ENCODE assay signal across 7 cellular contexts in genomic region chr2:42492691-42493467, GRCh38. TPM values are rescaled to one million over a fixed set of nuclear protein-coding genes. Genes with fewer than 3 reads are reported as not detected.
DNase-seq lines count a peak whose midpoint lies in the region; ATAC-seq and TF ChIP-seq lines count a peak whose summit lies in the region.

No MANE protein-coding gene starts in this region.

- no peaks in the 10 kb centered on the region for H3K9me3 Mint-ChIP-seq in progenitor cell of endocrine pancreas (ENCODE audit: low read depth)

- H3K4me3 Mint-ChIP-seq in progenitor cell of endocrine pancreas (ENCODE audit: low read depth): peak overlapping the region; percentile 55

- TF ChIP-seq CTCF in progenitor cell of endocrine pancreas (IDR thresholded peaks at IDR 0.05; ENCODE audit: unreplicated experiment): no peak

- ATAC-seq in HG02571 (IDR thresholded peaks at IDR 0.05; ENCODE audit: unreplicated experiment): no peak

- H3K4me3 ChIP-seq in HUES48 (ENCODE audit: low read depth, low read length): peak overlapping the region; percentile 84
- H3K4me3 ChIP-seq in effector memory CD4-positive, alpha-beta T cell (ENCODE audit: insufficient read depth, low read depth, low read length, poor library complexity, severe bottlenecking): peak overlapping the region; percentile 56

- H3K27me3 ChIP-seq in HUES48 (ENCODE audit: control insufficient read depth, insufficient read depth, low read length): peaks cover 13% of the 10 kb centered on the region
- peaks cover 8% of the 10 kb centered on the region for H3K27me3 ChIP-seq in effector memory CD4-positive, alpha-beta T cell (replicated peaks; ENCODE audit: control insufficient read depth, insufficient read depth, low read length, poor library complexity, severe bottlenecking)

- H3K9ac ChIP-seq in HUES48 (ENCODE audit: low read depth, low read length): peak overlapping the region; percentile 60

- H3K4me1 Mint-ChIP-seq in progenitor cell of endocrine pancreas (ENCODE audit: low read depth): peaks cover 3% of the 10 kb centered on the region

- peaks cover 28% of the 10 kb centered on the region for H3K4me1 ChIP-seq in HUES48 (ENCODE audit: control insufficient read depth, insufficient read depth, low read length)
- H3K4me1 ChIP-seq in effector memory CD4-positive, alpha-beta T cell (ENCODE audit: control insufficient read depth, insufficient read depth, low read length, poor library complexity, severe bottlenecking): peaks cover 9% of the 10 kb centered on the region

- no peaks in the 10 kb centered on the region for H3K9me3 ChIP-seq in HUES48 (ENCODE audit: control insufficient read depth, insufficient read depth, low read length)
- no peaks in the 10 kb centered on the region for H3K9me3 ChIP-seq in effector memory CD4-positive, alpha-beta T cell (ENCODE audit: control insufficient read depth, low read length)

- H3K27me3 Mint-ChIP-seq in progenitor cell of endocrine pancreas: peaks cover 56% of the 10 kb centered on the region

- no peak overlapping the region for H3K27ac Mint-ChIP-seq in progenitor cell of endocrine pancreas

- DNase-seq in activated CD4-positive, alpha-beta T cell treated with anti-CD3 and anti-CD28 coated beads for 1 hour: peak; percentile 23
- DNase-seq in effector memory CD4-positive, alpha-beta T cell: no peak
- DNase-seq in progenitor cell of endocrine pancreas (ENCODE audit: low spot score, unreplicated experiment) (peak; percentile 18), kidney glomerular epithelial cell (lab: John Stamatoyannopoulos, UW) (no peak), Ammon's horn (ENCODE audit: low spot score) (no peak)

- H3K36me3 Mint-ChIP-seq in progenitor cell of endocrine pancreas (ENCODE audit: insufficient read depth): no peaks in the 10 kb centered on the region

- H3K27ac ChIP-seq in HUES48 (ENCODE audit: low read depth, low read length): no peak overlapping the region
- no peak overlapping the region for H3K27ac ChIP-seq in effector memory CD4-positive, alpha-beta T cell (ENCODE audit: insufficient read depth, low read length, poor library complexity, severe bottlenecking)

- H3K36me3 ChIP-seq in HUES48 (ENCODE audit: control insufficient read depth, insufficient read depth, low read length): peaks cover 33% of the 10 kb centered on the region
- no peaks in the 10 kb centered on the region for H3K36me3 ChIP-seq in effector memory CD4-positive, alpha-beta T cell (ENCODE audit: control insufficient read depth, insufficient read depth, low read length)

RNA-seq across cellular contexts. Expression of gene KCNG3, which starts 0.9 kb away (rescaled TPM):
- total RNA-seq in progenitor cell of endocrine pancreas: 0.16 and 0.31 TPM in 2 replicates

Comparison
In these comparisons a context has a peak if more than half of its experiments do, and no peak if none do; other contexts are left out.
1. DNase-seq: peak in activated CD4-positive, alpha-beta T cell treated with anti-CD3 and anti-CD28 coated beads for 1 hour (single experiment) and progenitor cell of endocrine pancreas (single experiment); none in effector memory CD4-positive, alpha-beta T cell (0 of 3), kidney glomerular epithelial cell (single experiment) and Ammon's horn (single experiment).